ENCODE assay signal across 17 cellular contexts in genomic region chr15:90711842-90712241, GRCh38.
"Had no signal": no experiment of that assay in that cellular context is flagged by ENCODE, and none has a peak within 500 bp of the region (broad histone marks: within the 10 kb centered on the region; RNA-seq: fewer than 3 reads in every experiment).

No MANE protein-coding gene starts in this region.

- FAIRE-seq: astrocyte, colon, TTC549, urothelium cell line had no signal

- ATAC-seq: activated CD8-positive, alpha-beta memory T cell treated with anti-CD3 and anti-CD28 coated beads, Interleukin-2, amount 10 ng/mL, durations not matched to agents 7 days and 5 days; foreskin keratinocyte; heart left ventricle; left colon; mucosa of descending colon; naive thymus-derived CD8-positive, alpha-beta T cell had no signal

- H3K4me3 ChIP-seq: heart left ventricle, mucosa of descending colon, thyroid gland had no signal

- H3K27ac Mint-ChIP-seq: activated CD8-positive, alpha-beta memory T cell treated with anti-CD3 and anti-CD28 coated beads, Interleukin-2, amount 10 ng/mL, durations not matched to agents 7 days and 5 days had no signal

- H3K36me3 Mint-ChIP-seq: naive thymus-derived CD8-positive, alpha-beta T cell had no signal

- H3K9me3 ChIP-seq: heart left ventricle, mucosa of descending colon, neutrophil, thyroid gland had no signal

- H3K27ac ChIP-seq: foreskin keratinocyte, neutrophil had no signal

- DNase-seq: activated CD4-positive, alpha-beta T cell treated with anti-CD3 and anti-CD28 coated beads, Interleukin-2, amount 50 U/mL, for 4 hours; activated T-cell treated with anti-CD3 and anti-CD28 coated beads, Interleukin-2, amount 50 U/mL, for 48 hours; foreskin keratinocyte; heart left ventricle; left colon; mucosa of descending colon; naive thymus-derived CD8-positive, alpha-beta T cell; retina; stimulated activated CD4-positive, alpha-beta T cell treated with anti-CD3 and anti-CD28 coated beads, Interleukin-15, amount 100 ng/mL, for 24 hours; stimulated activated CD4-positive, alpha-beta T cell treated with anti-CD3 and anti-CD28 coated beads, Interleukin-4, amount 100 ng/mL, for 24 hours; thyroid gland had no signal

- H3K9me3 Mint-ChIP-seq: naive thymus-derived CD8-positive, alpha-beta T cell had no signal

- H3K36me3 ChIP-seq: heart left ventricle, neutrophil, thyroid gland had no signal

- H3K27me3 ChIP-seq: foreskin keratinocyte, heart left ventricle, neutrophil, thyroid gland had no signal

- H3K4me1 ChIP-seq: foreskin keratinocyte had no signal
